In the genomic region with DNA sequence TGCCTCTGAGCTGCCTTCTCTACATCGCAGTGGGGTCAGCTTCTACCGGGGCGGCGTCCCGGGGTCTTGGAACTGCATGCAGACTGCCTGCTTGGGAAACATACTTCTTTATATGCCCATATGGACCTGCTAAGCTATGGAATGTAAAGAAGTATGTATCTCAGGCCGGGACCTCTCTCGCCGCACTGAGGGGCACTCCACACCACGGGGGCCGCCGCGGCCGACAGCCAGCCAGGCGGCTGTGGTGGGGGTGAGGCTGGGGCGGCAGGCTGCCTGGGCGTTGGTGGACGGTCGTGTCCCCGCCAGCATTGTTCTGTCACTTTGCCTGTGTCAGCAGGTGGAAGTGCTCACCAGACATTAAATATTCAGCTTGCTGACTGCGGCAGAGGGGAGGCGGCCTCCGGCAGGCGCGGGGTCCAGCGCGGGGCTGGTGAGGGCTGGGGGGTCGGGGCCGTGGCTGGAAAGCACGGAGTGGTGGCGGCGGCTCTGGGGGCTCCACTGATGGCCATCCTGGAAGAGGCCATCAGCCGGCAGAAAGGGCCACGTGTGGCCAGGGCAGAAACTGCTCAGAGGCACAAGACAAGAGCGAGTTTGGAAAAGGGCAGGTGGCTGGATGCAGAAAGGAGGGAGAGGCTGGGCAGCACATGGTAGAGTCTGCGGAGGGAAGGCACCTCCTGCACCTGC, we compare ENCODE assay signal across 17 cellular contexts.
"Had no signal": no experiment of that assay in that cellular context is flagged by ENCODE, and none has a peak within 500 bp of the region (broad histone marks: within the 10 kb centered on the region; RNA-seq: fewer than 3 reads in every experiment).

No MANE protein-coding gene starts in this region.

- DNase-seq: activated CD4-positive, alpha-beta memory T cell treated with anti-CD3 and anti-CD28 coated beads, Interleukin-2, amount 10 ng/mL, durations not matched to agents 7 days and 5 days; activated CD4-positive, alpha-beta T cell treated with anti-CD3 and anti-CD28 coated beads for 36 hours; activated gamma-delta T cell treated with Interleukin-2 at 50 U/mL for 16 hours; activated naive CD8-positive, alpha-beta T cell treated with anti-CD3 and anti-CD28 coated beads for 36 hours; activated T-cell treated with anti-CD3 and anti-CD28 coated beads, Interleukin-2, amount 50 U/mL, for 72 hours; anterior cingulate cortex; esophagus squamous epithelium; foreskin fibroblast; head of caudate nucleus; islet precursor cell; naive thymus-derived CD4-positive, alpha-beta T cell; nucleus accumbens; stimulated activated CD4-positive, alpha-beta T cell treated with anti-CD3 and anti-CD28 coated beads, Interleukin-4, amount 100 ng/mL, for 4 hours; T-helper 9 cell had no signal

- H3K9me3 ChIP-seq: esophagus squamous epithelium, tibial nerve had no signal

- FAIRE-seq: bronchial epithelial cell had no signal

- H3K36me3 ChIP-seq: esophagus squamous epithelium, tibial nerve had no signal

- H3K27ac ChIP-seq: skin epidermis, tibial nerve had no signal

- ATAC-seq: activated CD4-positive, alpha-beta T cell treated with anti-CD3 and anti-CD28 coated beads for 36 hours; activated T-cell treated with anti-CD3 and anti-CD28 coated beads, Interleukin-2, amount 50 U/mL, for 72 hours; naive thymus-derived CD4-positive, alpha-beta T cell had no signal

- H3K4me3 ChIP-seq: skin epidermis, tibial nerve had no signal
